9 cellular contexts compared by ENCODE assay signal in the genomic region with DNA sequence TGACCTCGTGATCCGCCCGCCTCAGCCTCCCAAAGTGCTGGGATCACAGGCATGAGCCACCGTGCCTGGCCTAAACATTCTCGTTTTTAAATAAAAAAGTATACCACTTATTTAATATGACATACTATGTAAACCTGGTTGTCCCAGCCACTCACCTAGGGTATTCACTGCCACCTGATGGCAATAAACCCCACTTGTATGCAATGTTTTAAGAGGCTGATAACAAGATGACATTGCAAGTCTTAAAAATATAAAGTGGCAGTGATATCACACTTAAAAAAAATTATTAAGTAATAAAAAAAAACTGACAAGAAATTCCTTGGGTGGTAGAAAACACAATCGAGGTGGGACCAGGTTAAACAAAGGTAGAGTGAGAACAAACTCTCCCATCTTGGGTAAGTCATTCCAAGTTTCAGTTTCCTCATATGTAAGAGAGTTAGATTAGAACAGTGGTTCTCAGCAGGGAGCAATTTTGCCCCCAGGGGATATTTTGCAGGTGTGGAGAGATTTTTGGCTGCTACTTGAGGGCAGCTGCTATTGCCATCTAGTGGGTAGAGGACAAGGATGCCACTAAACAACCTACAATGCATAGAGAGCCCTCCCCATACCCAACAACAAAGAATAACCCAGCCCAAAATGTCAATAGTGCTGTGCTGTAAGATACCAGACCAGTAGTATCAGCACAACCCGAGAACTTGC. TPM values are rescaled to one million over a fixed set of nuclear protein-coding genes. Genes with fewer than 3 reads are reported as not detected.
A peak's percentile ranks its signal among the peaks of the same experiment; 100 is the strongest.
DNase-seq lines count a peak whose midpoint lies in the region; ATAC-seq and TF ChIP-seq lines count a peak whose summit lies in the region.
"Had no signal": no experiment of that assay in that cellular context is flagged by ENCODE, and none has a peak within 500 bp of the region (broad histone marks: within the 10 kb centered on the region; RNA-seq: fewer than 3 reads in every experiment).

No MANE protein-coding gene starts in this region.

- no peak overlapping the region for H2BK120ac ChIP-seq in trophoblast cell (ENCODE audit: insufficient read depth, low read length, poor library complexity)

- H3K9ac ChIP-seq in Loucy (ENCODE audit: low read depth, low read length, poor library complexity, severe bottlenecking) = no peak overlapping the region
- H3K9ac ChIP-seq in trophoblast cell (ENCODE audit: low read length) = no peak overlapping the region

- no peak overlapping the region for H3K27ac ChIP-seq in trophoblast cell (ENCODE audit: low read depth, low read length)

- no peak overlapping the region for H3K14ac ChIP-seq in trophoblast cell (ENCODE audit: low read length)

- no peak overlapping the region for H3K4ac ChIP-seq in trophoblast cell (ENCODE audit: low read depth, low read length)

- H3K9me3 Mint-ChIP-seq in chondrocyte (ENCODE audit: low read depth) = no peaks in the 10 kb centered on the region

- peaks cover 45% of the 10 kb centered on the region for H3K4me1 Mint-ChIP-seq in chondrocyte (ENCODE audit: low read depth)

- H4K91ac ChIP-seq in trophoblast cell (ENCODE audit: low read depth, low read length) = no peak overlapping the region

- H2BK5ac ChIP-seq in trophoblast cell (ENCODE audit: low read depth, low read length, poor library complexity) = no peak overlapping the region

- H3K4me2 ChIP-seq in Loucy (ENCODE audit: low read depth, low read length, poor library complexity, severe bottlenecking) = no peak overlapping the region
- no peak overlapping the region for H3K4me2 ChIP-seq in trophoblast cell (ENCODE audit: low read length)

- H3K4me3 ChIP-seq in Loucy (ENCODE audit: low read length, poor library complexity, severe bottlenecking) (no peak overlapping the region), trophoblast cell (ENCODE audit: low read depth, low read length) (no peak overlapping the region)

- no peak for ATAC-seq in GM19324 (IDR thresholded peaks at IDR 0.05; ENCODE audit: low FRiP score, unreplicated experiment)

- H4K12ac ChIP-seq in trophoblast cell (ENCODE audit: low read depth, low read length) = no peak overlapping the region

- H3K23ac ChIP-seq in trophoblast cell (ENCODE audit: low read length) = no peak overlapping the region

- H3K79me2 ChIP-seq in Loucy (ENCODE audit: insufficient read depth, low read length) = peaks cover 95% of the 10 kb centered on the region
- peaks cover 4% of the 10 kb centered on the region for H3K79me2 ChIP-seq in trophoblast cell (ENCODE audit: control insufficient read depth, insufficient read depth, low read length, poor library complexity)

- H3K36me3 ChIP-seq in Loucy (ENCODE audit: insufficient read depth, low read length) (peaks cover 49% of the 10 kb centered on the region), trophoblast cell (ENCODE audit: control insufficient read depth in 1 of 2, insufficient read depth in 2 of 2, low read length in 2 of 2) (peaks cover 28 to 35% of the 10 kb centered on the region in 2 experiments)

- H2BK12ac ChIP-seq in trophoblast cell (ENCODE audit: low read length) = no peak overlapping the region

- TF ChIP-seq CTCF in Loucy (conservative IDR thresholded peaks at IDR 0.05; ENCODE audit: low read length) (peak; percentile 60), chondrocyte (IDR thresholded peaks at IDR 0.05) (peak; percentile 57)

- no peaks in the 10 kb centered on the region for H3K9me2 ChIP-seq in Loucy (replicated peaks; ENCODE audit: low read depth, low read length)

- H3K79me1 ChIP-seq in trophoblast cell (ENCODE audit: low read length) = no peaks in the 10 kb centered on the region

- DNase-seq in SIG-M5 treated with dmso at 0.1 percent for 504 hours (lab: John Stamatoyannopoulos, UW; ENCODE audit: unreplicated experiment) = peak; percentile 39
- DNase-seq in SIG-M5 (lab: John Stamatoyannopoulos, UW) = no peak
- no peak for DNase-seq in chondrocyte (ENCODE audit: low spot score)
- peak; percentile 77 to 86 for DNase-seq in trophoblast cell
- DNase-seq in NCI-H187 (lab: John Stamatoyannopoulos, UW) = no peak
- no peak for DNase-seq in NCI-H2029 treated with DMSO at 0.1 percent for 48 hours (lab: John Stamatoyannopoulos, UW)

- H3K27me3 Mint-ChIP-seq in chondrocyte (ENCODE audit: low read depth) = no peaks in the 10 kb centered on the region

- peak overlapping the region; percentile 14 for H3K27ac Mint-ChIP-seq in chondrocyte (ENCODE audit: unreplicated experiment)

- H2AK5ac ChIP-seq in trophoblast cell (ENCODE audit: low read length) = no peak overlapping the region

- peaks cover 17% of the 10 kb centered on the region for H3K36me3 Mint-ChIP-seq in chondrocyte (ENCODE audit: low read depth)

- no peaks in the 10 kb centered on the region; the same call in 1 of the 2 replicates for H3F3A ChIP-seq in Loucy (ENCODE audit: low read depth)

- H3K9me3 ChIP-seq in Loucy (ENCODE audit: insufficient read depth, low read depth, low read length) = no peaks in the 10 kb centered on the region
- H3K9me3 ChIP-seq in trophoblast cell (ENCODE audit: insufficient read depth, low read depth, low read length) = no peaks in the 10 kb centered on the region

- H4K8ac ChIP-seq in trophoblast cell (ENCODE audit: low read depth, low read length) = no peak overlapping the region

- no peak overlapping the region for H3K4me3 Mint-ChIP-seq in chondrocyte (ENCODE audit: unreplicated experiment)

- H2AFZ ChIP-seq in Loucy (ENCODE audit: low read length) = no peak overlapping the region
- H2AFZ ChIP-seq in trophoblast cell (ENCODE audit: insufficient read depth, low read length, poor library complexity) = no peak overlapping the region

- H3K4me1 ChIP-seq in Loucy (ENCODE audit: insufficient read depth, low read length, poor library complexity, severe bottlenecking) = peaks cover 6% of the 10 kb centered on the region
- no peaks in the 10 kb centered on the region for H3K4me1 ChIP-seq in trophoblast cell (ENCODE audit: control insufficient read depth in 1 of 2, insufficient read depth in 2 of 2, low read length in 2 of 2)

- WGBS in trophoblast cell (ENCODE audit: extremely low coverage, insufficient coverage, insufficient read length) = no CpG with 5 or more reads among the region's 7 CpGs

- H3K27me3 ChIP-seq in Loucy (ENCODE audit: insufficient read depth, low read length, poor library complexity, severe bottlenecking) = no peaks in the 10 kb centered on the region
- no peaks in the 10 kb centered on the region for H3K27me3 ChIP-seq in trophoblast cell (ENCODE audit: insufficient read depth, low read length)

- peaks cover 30% of the 10 kb centered on the region for H4K20me1 ChIP-seq in Loucy (ENCODE audit: insufficient read depth, low read length, poor library complexity, severe bottlenecking)

- H3K18ac ChIP-seq in trophoblast cell (ENCODE audit: low read length) = no peak overlapping the region

RNA-seq across cellular contexts. Expression of gene ARF4, which starts 14.5 kb away (rescaled TPM):
- total RNA-seq in chondrocyte = 413 to 474 TPM (median 415 TPM) in 3 replicates
- 324 and 347 TPM in 2 replicates for polyA plus RNA-seq in trophoblast cell (2013)

RNA-seq across cellular contexts. Expression of gene PDE12, which starts 26.5 kb away (rescaled TPM):
- total RNA-seq in chondrocyte = 16.6 to 17.8 TPM (median 17.5 TPM) in 3 replicates
- polyA plus RNA-seq in trophoblast cell (2013) = 7.4 TPM in 2 replicates

RNA-seq across cellular contexts. Expression of gene DNAH12, which starts 38.5 kb away (rescaled TPM):
- 0.02 to 0.29 TPM (median 0.15 TPM) in 3 replicates for total RNA-seq in chondrocyte
- polyA plus RNA-seq in trophoblast cell (2013) = 0.08 and 0.10 TPM in 2 replicates
- total RNA-seq: HT-29 had no signal

Comparison
In these comparisons a context has a peak if more than half of its experiments do, and no peak if none do; other contexts are left out.
1. DNase-seq: peak in SIG-M5 treated with dmso at 0.1 percent for 504 hours (single experiment) and trophoblast cell (2 of 2); none in SIG-M5 (single experiment), chondrocyte (single experiment), NCI-H187 (0 of 2) and NCI-H2029 treated with DMSO at 0.1 percent for 48 hours (single experiment).